ENCODE assay signal across 11 cellular contexts in genomic region chr12:953776-954175, GRCh38. TPM values are rescaled to one million over a fixed set of nuclear protein-coding genes. Genes with fewer than 3 reads are reported as not detected.
A peak's percentile ranks its signal among the peaks of the same experiment; 100 is the strongest.
DNase-seq lines count a peak whose midpoint lies in the region; ATAC-seq, FAIRE-seq and TF ChIP-seq lines count a peak whose summit lies in the region.
"Had no signal": no experiment of that assay in that cellular context is flagged by ENCODE, and none has a peak within 500 bp of the region (broad histone marks: within the 10 kb centered on the region; RNA-seq: fewer than 3 reads in every experiment).

No MANE protein-coding gene starts in this region.

- no peak for ATAC-seq in GM18519 (IDR thresholded peaks at IDR 0.05; ENCODE audit: low FRiP score, unreplicated experiment)
- ATAC-seq: activated naive CD4-positive, alpha-beta T cell treated with anti-CD3 and anti-CD28 coated beads, Interleukin-2, amount 50 U/mL, for 72 hours; stimulated activated naive CD8-positive, alpha-beta T cell treated with anti-CD3 and anti-CD28 coated beads, Interleukin-15, amount 100 ng/mL, for 72 hours had no signal

- peaks cover 2% of the 10 kb centered on the region for H3K4me1 Mint-ChIP-seq in astrocyte (ENCODE audit: low read depth, unreplicated experiment)
- H3K4me1 Mint-ChIP-seq in neural crest cell, result peaks cover 13% of the 10 kb centered on the region
- H3K4me1 Mint-ChIP-seq: stimulated activated naive CD8-positive, alpha-beta T cell treated with anti-CD3 and anti-CD28 coated beads, Interleukin-15, amount 100 ng/mL, for 72 hours had no signal

- peak overlapping the region; percentile 32 for H2AFZ ChIP-seq in astrocyte (ENCODE audit: low read depth, low read length)

- H3K36me3 ChIP-seq in astrocyte (ENCODE audit: insufficient read depth, low read length), result no peaks in the 10 kb centered on the region

- H3K4me3 Mint-ChIP-seq in astrocyte (ENCODE audit: unreplicated experiment) (no peak overlapping the region), neural crest cell (no peak overlapping the region)
- H3K4me3 Mint-ChIP-seq: stimulated activated naive CD8-positive, alpha-beta T cell treated with anti-CD3 and anti-CD28 coated beads, Interleukin-15, amount 100 ng/mL, for 72 hours had no signal

- no peaks in the 10 kb centered on the region for H4K20me1 ChIP-seq in astrocyte (ENCODE audit: insufficient read depth, low read length)

- peaks cover 14% of the 10 kb centered on the region for H3K4me1 ChIP-seq in astrocyte (ENCODE audit: insufficient read depth, low read length)

- peak overlapping the region; percentile 19 for H3K27ac ChIP-seq in astrocyte (ENCODE audit: low read depth, low read length)

- no peak overlapping the region for H3K4me3 ChIP-seq in astrocyte (ENCODE audit: insufficient read depth, low read depth, low read length)

- peaks cover 3% of the 10 kb centered on the region for H3K79me2 ChIP-seq in astrocyte (ENCODE audit: insufficient read depth, low read length)

- peak; percentile 9 for DNase-seq in NCI-H748 (lab: John Stamatoyannopoulos, UW; ENCODE audit: unreplicated experiment)
- DNase-seq in NCI-H748 treated with DMSO at 0.1 percent for 48 hours (lab: John Stamatoyannopoulos, UW), result no peak
- DNase-seq in NCI-H146 treated with DMSO at 0.1 percent for 48 hours (lab: John Stamatoyannopoulos, UW; ENCODE audit: unreplicated experiment), result peak; percentile 71
- DNase-seq in astrocyte (ENCODE audit: low read depth), result peak; percentile 71
- DNase-seq in neural crest cell (ENCODE audit: low read depth, low spot score), result no peak
- no peak for DNase-seq in activated T-cell treated with anti-CD3 and anti-CD28 coated beads for 4 hours
- DNase-seq in GM19238 (ENCODE audit: insufficient read length, low spot score), result no peak
- DNase-seq: small intestine; stimulated activated naive CD8-positive, alpha-beta T cell treated with anti-CD3 and anti-CD28 coated beads, Interleukin-15, amount 100 ng/mL, for 72 hours had no signal

- TF ChIP-seq CTCF in astrocyte (IDR thresholded peaks at IDR 0.05; ENCODE audit: insufficient read depth, low read depth, low read length), result no peak
- no peak for TF ChIP-seq CTCF in neural crest cell (conservative IDR thresholded peaks at IDR 0.05)

- no peaks in the 10 kb centered on the region for H3K27me3 Mint-ChIP-seq in astrocyte (ENCODE audit: low read depth, unreplicated experiment)
- H3K27me3 Mint-ChIP-seq in neural crest cell (ENCODE audit: low read depth), result no peaks in the 10 kb centered on the region
- H3K27me3 Mint-ChIP-seq: stimulated activated naive CD8-positive, alpha-beta T cell treated with anti-CD3 and anti-CD28 coated beads, Interleukin-15, amount 100 ng/mL, for 72 hours had no signal

- no peaks in the 10 kb centered on the region for H3K27me3 ChIP-seq in astrocyte (ENCODE audit: insufficient read depth, low read length)

- no peak for FAIRE-seq in astrocyte (lab: Jason Lieb, UNC)
- FAIRE-seq: small intestine had no signal

- no peaks in the 10 kb centered on the region for H3K9me3 Mint-ChIP-seq in astrocyte (ENCODE audit: unreplicated experiment)
- no peaks in the 10 kb centered on the region for H3K9me3 Mint-ChIP-seq in neural crest cell
- H3K9me3 Mint-ChIP-seq: activated naive CD4-positive, alpha-beta T cell treated with anti-CD3 and anti-CD28 coated beads, Interleukin-2, amount 50 U/mL, for 72 hours; stimulated activated naive CD8-positive, alpha-beta T cell treated with anti-CD3 and anti-CD28 coated beads, Interleukin-15, amount 100 ng/mL, for 72 hours had no signal

- H3K9me3 ChIP-seq in astrocyte (ENCODE audit: insufficient read depth, low read depth, low read length), result no peaks in the 10 kb centered on the region

- peak overlapping the region; percentile 49 for H3K4me2 ChIP-seq in astrocyte (ENCODE audit: low read length)

- H3K36me3 Mint-ChIP-seq in astrocyte (ENCODE audit: low read depth, unreplicated experiment), result peaks cover 3% of the 10 kb centered on the region
- H3K36me3 Mint-ChIP-seq in neural crest cell (ENCODE audit: low read depth), result no peaks in the 10 kb centered on the region

- no peak overlapping the region for H3K9ac ChIP-seq in astrocyte (ENCODE audit: low read length)

- H3K27ac Mint-ChIP-seq in astrocyte (ENCODE audit: unreplicated experiment), result no peak overlapping the region
- peak overlapping the region; percentile 28 for H3K27ac Mint-ChIP-seq in neural crest cell (ENCODE audit: unreplicated experiment)
- H3K27ac Mint-ChIP-seq: stimulated activated naive CD8-positive, alpha-beta T cell treated with anti-CD3 and anti-CD28 coated beads, Interleukin-15, amount 100 ng/mL, for 72 hours had no signal

RNA-seq across cellular contexts. Expression of gene RAD52, which starts 4.3 kb away (rescaled TPM):
- total RNA-seq in astrocyte, result 11.7 and 12.4 TPM in 2 replicates
- 19.6 and 21.2 TPM in 2 replicates for total RNA-seq in neural crest cell

RNA-seq across cellular contexts. Expression of gene ERC1, which starts 37.2 kb away (rescaled TPM):
- total RNA-seq in astrocyte (60.2 and 67.1 TPM in 2 replicates), neural crest cell (37.9 and 38.9 TPM in 2 replicates)

Comparison
In these comparisons a context has a peak if more than half of its experiments do, and no peak if none do; other contexts are left out.
1. DNase-seq: peak in NCI-H748 (single experiment), NCI-H146 treated with DMSO at 0.1 percent for 48 hours (single experiment) and astrocyte (single experiment); none in NCI-H748 treated with DMSO at 0.1 percent for 48 hours (single experiment), neural crest cell (single experiment), activated T-cell treated with anti-CD3 and anti-CD28 coated beads for 4 hours (single experiment) and GM19238 (single experiment).